Comparison of ENCODE assay signal across 21 cellular contexts in the genomic region with DNA sequence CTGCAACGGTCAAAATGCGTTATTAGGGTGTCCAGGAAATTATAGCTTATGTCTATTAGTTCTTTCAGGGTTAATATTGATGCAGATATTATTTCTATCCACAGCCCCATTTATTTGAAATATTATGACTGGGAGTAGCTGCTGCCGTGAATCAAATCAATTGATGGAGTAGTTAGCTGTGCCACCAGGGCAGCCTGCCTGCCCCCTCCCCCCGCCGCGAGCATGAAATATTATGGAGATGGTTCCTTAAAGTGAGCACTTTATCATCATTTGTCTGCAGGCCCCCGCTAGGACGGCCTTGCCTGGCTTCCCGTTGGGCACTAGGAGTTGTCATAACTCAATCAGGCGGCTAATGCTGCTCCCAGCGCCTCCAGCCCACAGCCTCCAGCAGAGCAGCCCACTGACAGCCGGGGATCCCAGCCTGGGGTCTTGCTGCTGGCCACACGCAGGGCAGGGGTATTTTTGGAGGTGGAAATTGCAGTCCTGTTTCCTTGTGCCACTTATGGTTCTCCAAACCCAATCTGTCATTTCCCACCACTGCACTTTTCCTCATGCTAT.
"Had no signal": no experiment of that assay in that cellular context is flagged by ENCODE, and none has a peak within 500 bp of the region (broad histone marks: within the 10 kb centered on the region; RNA-seq: fewer than 3 reads in every experiment).

No MANE protein-coding gene starts in this region.

- H3K27me3 ChIP-seq: pancreas, thyroid gland, vagina had no signal

- H3K4me2 ChIP-seq: smooth muscle cell had no signal

- H3K36me3 ChIP-seq: esophagus squamous epithelium, pancreas, stomach, thyroid gland, vagina had no signal

- ATAC-seq: effector memory CD8-positive, alpha-beta T cell; left lobe of liver; natural killer cell; pancreas; sciatic nerve had no signal

- H3K36me3 Mint-ChIP-seq: memory B cell, natural killer cell had no signal

- H3K9me3 ChIP-seq: esophagus squamous epithelium, pancreas, stomach, thyroid gland, vagina had no signal

- DNase-seq: cortex of kidney; effector memory CD8-positive, alpha-beta T cell; erythroblast; esophagus squamous epithelium; foreskin melanocyte; natural killer cell; pancreas; stimulated activated CD4-positive, alpha-beta T cell treated with anti-CD3 and anti-CD28 coated beads, Interleukin-12 subunit alpha, Interleukin-12 subunit beta, amount 100 ng/mL, for 4 hours; stimulated activated CD4-positive, alpha-beta T cell treated with anti-CD3 and anti-CD28 coated beads, Interleukin-1b, Interleukin-23, amount 100 ng/mL, for 48 hours; stimulated activated CD4-positive, alpha-beta T cell treated with anti-CD3 and anti-CD28 coated beads, Interleukin-4, amount 100 ng/mL, for 1 hour; stimulated activated CD8-positive, alpha-beta memory T cell treated with anti-CD3 and anti-CD28 coated beads, Interleukin-4, amount 100 ng/mL, for 48 hours; stimulated activated naive CD4-positive, alpha-beta T cell; stomach; thyroid gland; trophoblast cell had no signal

- H3K9me3 Mint-ChIP-seq: effector memory CD8-positive, alpha-beta T cell; natural killer cell had no signal

- H3K4me1 Mint-ChIP-seq: natural killer cell had no signal

- H3K27ac Mint-ChIP-seq: effector memory CD8-positive, alpha-beta T cell; memory B cell; natural killer cell had no signal

- H3K4me3 Mint-ChIP-seq: effector memory CD8-positive, alpha-beta T cell; memory B cell; natural killer cell had no signal

- H3K4me3 ChIP-seq: esophagus squamous epithelium, lung, pancreas, smooth muscle cell, stomach, thyroid gland, vagina had no signal

- H3K4me1 ChIP-seq: esophagus squamous epithelium, pancreas, stomach, vagina had no signal

- H3K27ac ChIP-seq: esophagus squamous epithelium, pancreas, stomach, thyroid gland, vagina had no signal
